Comparison of ENCODE assay signal across 10 cellular contexts in genomic region chr2:43159797-43160196, GRCh38.
A peak's percentile ranks its signal among the peaks of the same experiment; 100 is the strongest.
DNase-seq lines count a peak whose midpoint lies in the region; ATAC-seq, FAIRE-seq and TF ChIP-seq lines count a peak whose summit lies in the region.
"Had no signal": no experiment of that assay in that cellular context is flagged by ENCODE, and none has a peak within 500 bp of the region (broad histone marks: within the 10 kb centered on the region; RNA-seq: fewer than 3 reads in every experiment).

No MANE protein-coding gene starts in this region.

- H3K4me3 ChIP-seq in gastroesophageal sphincter (no peak overlapping the region), skeletal muscle tissue (ENCODE audit: low read length in 3 of 3) (no peak overlapping the region), Karpas-422 (ENCODE audit: low read length) (no peak overlapping the region)

- intact Hi-C loops in sciatic nerve (cut with DNase I): loop anchor here (10.0 kb wide), 1 partner anchor 55 kb away; no protein-coding TSS in a partner anchor

- peak overlapping the region; percentile 100 for H3K27ac ChIP-seq in RWPE1
- H3K27ac ChIP-seq in gastroesophageal sphincter: peak overlapping the region in 3 of 4 donors; percentile 79 to 85 (median 82)
- H3K27ac ChIP-seq in skeletal muscle tissue (ENCODE audit: low read depth, low read length): peak overlapping the region; percentile 79
- H3K27ac ChIP-seq in Karpas-422 (ENCODE audit: low read length): no peak overlapping the region

- peak; percentile 41 for DNase-seq in Daoy (ENCODE audit: low read depth)
- no peak for DNase-seq in RWPE1 (ENCODE audit: low spot score)
- DNase-seq in sciatic nerve (ENCODE audit: low spot score): no peak
- DNase-seq in GM19239 (ENCODE audit: insufficient read length, low spot score): no peak
- DNase-seq in Karpas-422: no peak
- no peak for DNase-seq in stimulated activated CD4-positive, alpha-beta T cell treated with anti-CD3 and anti-CD28 coated beads, Interleukin-15, amount 100 ng/mL, for 24 hours
- DNase-seq: head of caudate nucleus had no signal

- WGBS in gastroesophageal sphincter (ENCODE audit: low coverage in 1 of 2), 2 donors: 57 to 60% methylated on average over 1 to 2 of the region's 7 CpGs

- POLR2A ChIA-PET in RWPE1 (lab: Yijun Ruan, JAX; ENCODE audit: low non-redundant PET): interaction anchor here (0.6 kb wide), 1 partner anchor 59 kb away, joined by 3 read pairs; no protein-coding TSS in a partner anchor

- no peak for TF ChIP-seq EP300 in gastroesophageal sphincter (IDR thresholded peaks at IDR 0.05)

- TF ChIP-seq CTCF in RWPE1 (conservative IDR thresholded peaks at IDR 0.05; ENCODE audit: low read depth) (no peak), gastroesophageal sphincter (IDR thresholded peaks at IDR 0.05) (no peak)

- H3K36me3 ChIP-seq in gastroesophageal sphincter (no peaks in the 10 kb centered on the region), skeletal muscle tissue (ENCODE audit: control insufficient read depth in 3 of 3, insufficient read depth in 3 of 3, low read length in 3 of 3) (no peaks in the 10 kb centered on the region), Karpas-422 (ENCODE audit: insufficient read depth, low read length) (no peaks in the 10 kb centered on the region)

- no peaks in the 10 kb centered on the region for H4K20me1 ChIP-seq in Karpas-422 (ENCODE audit: insufficient read depth, low read depth, low read length)

- no peaks in the 10 kb centered on the region for H3K79me2 ChIP-seq in Karpas-422 (ENCODE audit: low read length)

- H3K4me2 ChIP-seq in Karpas-422 (ENCODE audit: low read depth, low read length, poor library complexity, severe bottlenecking): no peak overlapping the region

- H2AFZ ChIP-seq in Karpas-422 (ENCODE audit: low read length): no peak overlapping the region

- peaks cover 0 to 30% (median 30%) of the 10 kb centered on the region in 3 donors for H3K4me1 ChIP-seq in gastroesophageal sphincter
- peaks cover 11 to 26% (median 20%) of the 10 kb centered on the region in 3 donors for H3K4me1 ChIP-seq in skeletal muscle tissue (ENCODE audit: control insufficient read depth in 3 of 3, insufficient read depth in 3 of 3, low read length in 3 of 3)
- peaks cover 5% of the 10 kb centered on the region; the same call in 1 of the 2 replicates for H3K4me1 ChIP-seq in Karpas-422 (ENCODE audit: low read length)

- no peaks in the 10 kb centered on the region for H3K9me2 ChIP-seq in Karpas-422 (replicated peaks; ENCODE audit: insufficient read depth, low read length)

- H3K9ac ChIP-seq in skeletal muscle tissue (ENCODE audit: low read depth in 1 of 3, low read length in 3 of 3): peak overlapping the region in 1 of 3 donors; percentile 32
- H3K9ac ChIP-seq in Karpas-422 (ENCODE audit: low read length): no peak overlapping the region

- no peak for TF ChIP-seq POLR2A in gastroesophageal sphincter (IDR thresholded peaks at IDR 0.05)

- no peak for FAIRE-seq in GM19239 (lab: Jason Lieb, UNC)
- FAIRE-seq: H1 had no signal

- H3K9me3 ChIP-seq in gastroesophageal sphincter (no peaks in the 10 kb centered on the region), skeletal muscle tissue (ENCODE audit: control insufficient read depth in 3 of 3, low read length in 3 of 3) (no peaks in the 10 kb centered on the region), Karpas-422 (ENCODE audit: low read length) (no peaks in the 10 kb centered on the region)

- CTCF ChIA-PET in RWPE1 (lab: Yijun Ruan, JAX): interaction anchor here (0.6 kb wide), 1 partner anchor 68 kb away, joined by 3 read pairs; no protein-coding TSS in a partner anchor

- ATAC-seq in gastroesophageal sphincter (no peak), sciatic nerve (no peak)

- no peaks in the 10 kb centered on the region for H3K27me3 ChIP-seq in gastroesophageal sphincter
- no peaks in the 10 kb centered on the region for H3K27me3 ChIP-seq in skeletal muscle tissue (ENCODE audit: control insufficient read depth in 3 of 3, insufficient read depth in 3 of 3, low read length in 3 of 3)
- H3K27me3 ChIP-seq in Karpas-422 (ENCODE audit: low read length): no peaks in the 10 kb centered on the region
